Comparison of ENCODE assay signal across 13 cellular contexts in genomic region chr2:218332920-218333645, GRCh38. TPM values are rescaled to one million over a fixed set of nuclear protein-coding genes. Genes with fewer than 3 reads are reported as not detected.
DNase-seq lines count a peak whose midpoint lies in the region; ATAC-seq, FAIRE-seq and TF ChIP-seq lines count a peak whose summit lies in the region.
"Had no signal": no experiment of that assay in that cellular context is flagged by ENCODE, and none has a peak within 500 bp of the region (broad histone marks: within the 10 kb centered on the region; RNA-seq: fewer than 3 reads in every experiment).

No MANE protein-coding gene starts in this region.

- H3K9me3 ChIP-seq in CD8-positive, alpha-beta memory T cell (ENCODE audit: low read length) = no peaks in the 10 kb centered on the region
- no peaks in the 10 kb centered on the region for H3K9me3 ChIP-seq in H1 (ENCODE audit: insufficient read depth in 2 of 2, low read depth in 1 of 2, low read length in 1 of 2)

- H4K91ac ChIP-seq in H1 (replicated peaks; ENCODE audit: insufficient read length, low read length) = peak overlapping the region; percentile 79

- H3K36me3 ChIP-seq in CD8-positive, alpha-beta memory T cell (ENCODE audit: insufficient read depth, low read length) = no peaks in the 10 kb centered on the region
- H3K36me3 ChIP-seq in H1 (ENCODE audit: control insufficient read depth in 2 of 4, insufficient read depth in 4 of 4, low read length in 3 of 4) = no peaks in the 10 kb centered on the region

- no peaks in the 10 kb centered on the region for H3K4me1 Mint-ChIP-seq in CD8-positive, alpha-beta memory T cell
- peaks cover 60% of the 10 kb centered on the region for H3K4me1 Mint-ChIP-seq in nephron progenitor cell

- H3K9me3 Mint-ChIP-seq in CD8-positive, alpha-beta memory T cell = no peaks in the 10 kb centered on the region
- H3K9me3 Mint-ChIP-seq in nephron progenitor cell = no peaks in the 10 kb centered on the region
- H3K9me3 Mint-ChIP-seq: CD4-positive, alpha-beta memory T cell had no signal

- H3K23me2 ChIP-seq in H1 (ENCODE audit: low read depth, low read length) = no peaks in the 10 kb centered on the region

- H2BK5ac ChIP-seq in H1 (ENCODE audit: low read depth, low read length) = 0 out of 2 replicates have a peak overlapping the region, but pooled peaks have one; percentile 21

- no peak overlapping the region for H3K4me3 ChIP-seq in CD8-positive, alpha-beta memory T cell (ENCODE audit: low read length)
- no peak overlapping the region for H3K4me3 ChIP-seq in H1 (ENCODE audit: extremely low read depth in 1 of 4, insufficient read depth in 2 of 4, low read depth in 3 of 4, low read length in 4 of 4)

- H3K36me3 Mint-ChIP-seq in CD8-positive, alpha-beta memory T cell = no peaks in the 10 kb centered on the region
- peaks cover 9% of the 10 kb centered on the region for H3K36me3 Mint-ChIP-seq in nephron progenitor cell (ENCODE audit: low read depth)
- H3K36me3 Mint-ChIP-seq: CD4-positive, alpha-beta memory T cell had no signal

- no peaks in the 10 kb centered on the region for H3K79me2 ChIP-seq in H1 (ENCODE audit: control insufficient read depth in 1 of 2, insufficient read depth in 2 of 2, low read length in 2 of 2)

- TF ChIP-seq POLR2A in H1 (IDR thresholded peaks at IDR 0.05; ENCODE audit: control extremely low read depth in 1 of 2, low read depth in 2 of 2, low read length in 2 of 2) = no peak

- no peak overlapping the region for H3K4me2 ChIP-seq in H1 (ENCODE audit: insufficient read depth in 1 of 2, low read depth in 2 of 2, low read length in 2 of 2)

- H3K56ac ChIP-seq in H1 (replicated peaks; ENCODE audit: insufficient read length, low read depth, low read length) = no peak overlapping the region

- FAIRE-seq in H1 (lab: Jason Lieb, UNC) = no peak

- H2BK15ac ChIP-seq in H1 (ENCODE audit: low read length) = peak overlapping the region; percentile 29; the same call in 1 of the 2 replicates

- no peak for TF ChIP-seq RAD21 in H1 (IDR thresholded peaks at IDR 0.05 in 1 of 2, conservative IDR thresholded peaks at IDR 0.05 in 1 of 2; ENCODE audit: low read depth in 2 of 2, low read length in 2 of 2)

- no peak overlapping the region for H3K14ac ChIP-seq in H1 (ENCODE audit: insufficient read length)

- H3K4me1 ChIP-seq in CD8-positive, alpha-beta memory T cell (ENCODE audit: insufficient read depth, low read length) = no peaks in the 10 kb centered on the region
- H3K4me1 ChIP-seq in H1 (replicated peaks in 1 of 4; ENCODE audit: control insufficient read depth in 3 of 4, insufficient read depth in 4 of 4, low read length in 3 of 4) = peaks cover 0 to 7% (median 3%) of the 10 kb centered on the region in 4 experiments; a peak in 5 of 7 replicates

- H4K8ac ChIP-seq in H1 (ENCODE audit: extremely low read depth, insufficient read depth, low read length) = peak overlapping the region; percentile 1; the same call in 1 of the 2 replicates

- H3K27me3 ChIP-seq in CD8-positive, alpha-beta memory T cell (ENCODE audit: insufficient read depth, low read length, poor library complexity, severe bottlenecking) = no peaks in the 10 kb centered on the region
- no peaks in the 10 kb centered on the region for H3K27me3 ChIP-seq in H1 (replicated peaks in 1 of 4; ENCODE audit: control insufficient read depth in 3 of 4, extremely low read depth in 1 of 4, insufficient read depth in 3 of 4, low read length in 3 of 4)

- POLR2A ChIA-PET in CD8-positive, alpha-beta memory T cell (lab: Charles Lee) = no interaction called here
- POLR2A ChIA-PET in H1 (lab: Charles Lee; ENCODE audit: partially characterized antibody) = interaction anchor here (0.7 to 2.5 kb wide), 4 partner anchors 10 to 64 kb away, joined by 3 to 13 read pairs (median 3); no protein-coding TSS in a partner anchor

- H4K20me1 ChIP-seq in H1 (replicated peaks in 1 of 2; ENCODE audit: control insufficient read depth in 1 of 2, insufficient read depth in 2 of 2, low read length in 2 of 2) = no peaks in the 10 kb centered on the region

- TF ChIP-seq EP300 in H1 (IDR thresholded peaks at IDR 0.05; ENCODE audit: borderline replicate concordance in 1 of 2, low read depth in 2 of 2, low read length in 2 of 2) = no peak

- H3K27me3 Mint-ChIP-seq in CD8-positive, alpha-beta memory T cell = peaks cover 0 to 2% of the 10 kb centered on the region in 2 donors
- H3K27me3 Mint-ChIP-seq in nephron progenitor cell (ENCODE audit: low read depth, poor library complexity) = peaks cover 8% of the 10 kb centered on the region

- DNase-seq in CD8-positive, alpha-beta memory T cell = no peak
- DNase-seq in NOMO-1 (lab: John Stamatoyannopoulos, UW; ENCODE audit: unreplicated experiment in 2 of 2) (peak; percentile 86 to 93), H1 (ENCODE audit: low read depth in 1 of 2, low spot score in 2 of 2) (no peak), nephron progenitor cell (no peak), cerebellar cortex (ENCODE audit: low spot score) (no peak)
- DNase-seq: activated effector memory CD4-positive, alpha-beta T cell treated with Interleukin-2 at 50 U/mL for 16 hours; CD4-positive, alpha-beta memory T cell; NCI-H1105; SHP77 treated with DMSO at 0.1 percent for 48 hours had no signal

- no peak overlapping the region for H2BK120ac ChIP-seq in H1 (replicated peaks; ENCODE audit: low read depth, low read length)

- ATAC-seq in HG02973 (IDR thresholded peaks at IDR 0.05; ENCODE audit: unreplicated experiment) = no peak
- no peak for ATAC-seq in GM18858 (IDR thresholded peaks at IDR 0.05; ENCODE audit: unreplicated experiment)
- no peak for ATAC-seq in GM19452 (IDR thresholded peaks at IDR 0.05; ENCODE audit: unreplicated experiment)
- ATAC-seq: left colon had no signal

- H3K27ac ChIP-seq in CD8-positive, alpha-beta memory T cell (ENCODE audit: low read depth, low read length) = peak overlapping the region; percentile 79
- H3K27ac ChIP-seq in H1 (ENCODE audit: low read depth, low read length) = no peak overlapping the region

- no peak overlapping the region for H3K23ac ChIP-seq in H1 (ENCODE audit: insufficient read length)

- no peaks in the 10 kb centered on the region for H3K79me1 ChIP-seq in H1 (ENCODE audit: low read depth, low read length)

- no peak overlapping the region for H2AFZ ChIP-seq in H1 (ENCODE audit: low read length)

- H2BK20ac ChIP-seq in H1 (ENCODE audit: low read length) = peak overlapping the region; percentile 75; the same call in 1 of the 2 replicates

- H3K9ac ChIP-seq in H1 (replicated peaks in 1 of 4; ENCODE audit: extremely low read depth in 1 of 4, low read depth in 3 of 4, low read length in 3 of 4) = no peak overlapping the region

- H2BK12ac ChIP-seq in H1 (ENCODE audit: low read depth, low read length) = peak overlapping the region; percentile 87; the same call in 1 of the 2 replicates

- TF ChIP-seq CTCF in H1 (IDR thresholded peaks at IDR 0.05; ENCODE audit: control extremely low read depth in 1 of 3, insufficient read depth in 1 of 3, low read depth in 1 of 3, low read length in 3 of 3) = no peak
- no peak for TF ChIP-seq CTCF in nephron progenitor cell (IDR thresholded peaks at IDR 0.05)

- no peak overlapping the region for H3K4ac ChIP-seq in H1 (replicated peaks; ENCODE audit: insufficient read length, low read depth, low read length)

- CTCF ChIA-PET in CD8-positive, alpha-beta memory T cell (lab: Charles Lee) = interaction anchor here (1.2 kb wide), 1 partner anchor 31 kb away, joined by 3 read pairs; no protein-coding TSS in a partner anchor
- CTCF ChIA-PET in H1 (lab: Charles Lee; ENCODE audit: partially characterized antibody) = interaction anchor here (0.6 to 4.0 kb wide), 8 partner anchors 9 to 75 kb away, joined by 3 to 24 read pairs (median 4); partner anchors contain the start of gene CATIP

- 78% methylated on average over 16 of the region's 16 CpGs; no CpG with 5 or more reads in 1 of the 2 experiments for WGBS in H1 (ENCODE audit: extremely low coverage in 1 of 2, insufficient coverage in 1 of 2, insufficient read length in 1 of 2, insufficient replicate concordance in 2 of 2, low coverage in 1 of 2, low lambda C conversion rate in 2 of 2, missing lambda C conversion rate in 1 of 2), 2 experiments

- H2AK5ac ChIP-seq in H1 (ENCODE audit: low read depth, low read length) = no peak overlapping the region

- H3K4me3 Mint-ChIP-seq in CD8-positive, alpha-beta memory T cell = no peak overlapping the region
- H3K4me3 Mint-ChIP-seq in nephron progenitor cell = no peak overlapping the region
- H3K4me3 Mint-ChIP-seq: CD4-positive, alpha-beta memory T cell had no signal

- no peak overlapping the region for H3K18ac ChIP-seq in H1 (ENCODE audit: extremely low read depth, low read length)

- H4K5ac ChIP-seq in H1 (ENCODE audit: insufficient read length, low read depth, low read length) = no peak overlapping the region

- peak overlapping the region in 2 of 8 donors; percentile 36 to 39 for H3K27ac Mint-ChIP-seq in CD8-positive, alpha-beta memory T cell
- peak overlapping the region; percentile 17 for H3K27ac Mint-ChIP-seq in nephron progenitor cell

RNA-seq across cellular contexts. Expression of gene CATIP, which starts 23.6 kb away (rescaled TPM):
- total RNA-seq in CD8-positive, alpha-beta memory T cell = not detected
- not detected for polyA plus RNA-seq in CD8-positive, alpha-beta memory T cell
- not detected in 2 replicates for total RNA-seq in H1 (2021; fragmentation: NEBNext Ultra II Directional; extraction: Animal tissue kit (Norgen Biotek cat#: 25700))
- polyA plus RNA-seq in H1 (2011; rRNA removed) = not detected in 2 replicates
- polyA plus RNA-seq in H1 (2011; cell fraction: cytosol; rRNA removed) = 0.27 TPM
- 0.87 TPM for polyA plus RNA-seq in H1 (2011; cell fraction: nucleus; rRNA removed)
- polyA plus RNA-seq in H1 (2012, experiment 1 of 2) = 0.16 to 0.34 TPM in 2 of 4 replicates, not detected in the others
- polyA plus RNA-seq in H1 (2012, experiment 2 of 2) = not detected
- not detected for polyA plus RNA-seq in H1 (2013, experiment 1 of 2)
- 0.07 TPM for polyA plus RNA-seq in H1 (2013, experiment 2 of 2)
- 0.60 TPM in 1 of 2 replicates, not detected in the other for polyA minus RNA-seq in H1 (2011; rRNA and poly(A)+ RNA removed)
- not detected for polyA minus RNA-seq in H1 (2011; cell fraction: cytosol; rRNA and poly(A)+ RNA removed)
- polyA minus RNA-seq in H1 (2011; cell fraction: nucleus; rRNA and poly(A)+ RNA removed) = not detected
- total RNA-seq: CD4-positive, alpha-beta memory T cell; left colon had no signal
- polyA plus RNA-seq: CD4-positive, alpha-beta memory T cell had no signal

RNA-seq across cellular contexts. Expression of gene TMBIM1, which starts 40.8 kb away (rescaled TPM):
- 10 to 100 TPM; 82.3 to 92.3 TPM for total RNA-seq in CD8-positive, alpha-beta memory T cell
- polyA plus RNA-seq in CD8-positive, alpha-beta memory T cell = 149 TPM
- 22.1 and 24.5 TPM in 2 replicates for total RNA-seq in H1 (2021; fragmentation: NEBNext Ultra II Directional; extraction: Animal tissue kit (Norgen Biotek cat#: 25700))
- 36.8 and 43.6 TPM in 2 replicates for polyA plus RNA-seq in H1 (2011; rRNA removed)
- polyA plus RNA-seq in H1 (2011; cell fraction: cytosol; rRNA removed) = 23.4 TPM
- 42.4 TPM for polyA plus RNA-seq in H1 (2011; cell fraction: nucleus; rRNA removed)
- polyA plus RNA-seq in H1 (2012, experiment 1 of 2) = 24.9 to 38.2 TPM (median 34.3 TPM) in 4 replicates
- polyA plus RNA-seq in H1 (2012, experiment 2 of 2) = 42.7 TPM
- polyA plus RNA-seq in H1 (2013, experiment 1 of 2) = 36.6 TPM
- polyA plus RNA-seq in H1 (2013, experiment 2 of 2) = 40.2 TPM
- 37.0 and 45.4 TPM in 2 replicates for polyA minus RNA-seq in H1 (2011; rRNA and poly(A)+ RNA removed)
- polyA minus RNA-seq in H1 (2011; cell fraction: cytosol; rRNA and poly(A)+ RNA removed) = 12.4 TPM
- 11.7 TPM for polyA minus RNA-seq in H1 (2011; cell fraction: nucleus; rRNA and poly(A)+ RNA removed)

RNA-seq across cellular contexts. Expression of gene SLC11A1, which starts 49.0 kb away (rescaled TPM):
- total RNA-seq in CD8-positive, alpha-beta memory T cell = 1 to 10 TPM; 1.1 to 2.1 TPM
- 0.32 TPM for polyA plus RNA-seq in CD8-positive, alpha-beta memory T cell
- 0.21 and 0.43 TPM in 2 replicates for total RNA-seq in H1 (2021; fragmentation: NEBNext Ultra II Directional; extraction: Animal tissue kit (Norgen Biotek cat#: 25700))
- polyA plus RNA-seq in H1 (2011; rRNA removed) = 0.13 and 0.20 TPM in 2 replicates
- 0.05 TPM for polyA plus RNA-seq in H1 (2011; cell fraction: cytosol; rRNA removed)
- 0.36 TPM for polyA plus RNA-seq in H1 (2011; cell fraction: nucleus; rRNA removed)
- polyA plus RNA-seq in H1 (2012, experiment 1 of 2) = 0.07 to 0.27 TPM (median 0.08 TPM) in 3 of 4 replicates, not detected in the other
- 0.07 TPM for polyA plus RNA-seq in H1 (2012, experiment 2 of 2)
- polyA plus RNA-seq in H1 (2013, experiment 1 of 2) = 0.12 TPM
- polyA plus RNA-seq in H1 (2013, experiment 2 of 2) = 0.09 TPM
- 0.05 TPM in 1 of 2 replicates, not detected in the other for polyA minus RNA-seq in H1 (2011; rRNA and poly(A)+ RNA removed)
- polyA minus RNA-seq in H1 (2011; cell fraction: cytosol; rRNA and poly(A)+ RNA removed) = not detected
- polyA minus RNA-seq in H1 (2011; cell fraction: nucleus; rRNA and poly(A)+ RNA removed) = 1.3 TPM

Comparison
In these comparisons a context has a peak if more than half of its experiments do, and no peak if none do; other contexts are left out.
1. DNase-seq: peak in NOMO-1 (2 of 2); none in CD8-positive, alpha-beta memory T cell (0 of 5), H1 (0 of 2), nephron progenitor cell (single experiment) and cerebellar cortex (single experiment).